1 cellular context compared by ENCODE assay signal in the genomic region with DNA sequence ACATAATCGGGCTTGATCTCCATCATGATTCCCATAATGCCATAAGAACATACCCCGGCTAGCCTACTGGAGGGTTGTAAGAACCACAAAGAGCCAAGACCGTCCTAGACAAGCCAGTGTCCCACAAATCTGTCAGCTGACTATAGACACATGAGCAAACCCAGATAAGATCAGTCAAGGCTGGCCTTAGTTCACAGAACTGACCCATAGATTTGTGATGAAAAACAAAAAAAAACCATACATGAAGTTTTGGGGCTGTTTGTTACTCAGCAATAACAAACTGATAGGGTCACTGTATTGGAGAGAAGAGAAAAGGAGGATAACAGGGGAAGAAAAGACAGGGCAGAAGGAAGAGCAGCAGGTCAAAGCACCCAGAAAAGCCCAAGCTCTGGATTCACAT.
TF ChIP-seq lines count a peak whose summit lies in the region.

No MANE protein-coding gene starts in this region.

TF ChIP-seq in HEK293, 187 proteins besides CTCF, POLR2A, EP300 and RAD21 (continued from another document):
- TF ChIP-seq ZNF354C (tag by site-specific recombination; IDR thresholded peaks at IDR 0.05; ENCODE audit: borderline replicate concordance, low read depth) (no peak), ZNF677 (tag by site-specific recombination; IDR thresholded peaks at IDR 0.05) (peak; percentile 96), PRDM4 (tag by site-specific recombination; IDR thresholded peaks at IDR 0.05) (no peak)
